1 cellular context compared by ENCODE assay signal in the genomic region with DNA sequence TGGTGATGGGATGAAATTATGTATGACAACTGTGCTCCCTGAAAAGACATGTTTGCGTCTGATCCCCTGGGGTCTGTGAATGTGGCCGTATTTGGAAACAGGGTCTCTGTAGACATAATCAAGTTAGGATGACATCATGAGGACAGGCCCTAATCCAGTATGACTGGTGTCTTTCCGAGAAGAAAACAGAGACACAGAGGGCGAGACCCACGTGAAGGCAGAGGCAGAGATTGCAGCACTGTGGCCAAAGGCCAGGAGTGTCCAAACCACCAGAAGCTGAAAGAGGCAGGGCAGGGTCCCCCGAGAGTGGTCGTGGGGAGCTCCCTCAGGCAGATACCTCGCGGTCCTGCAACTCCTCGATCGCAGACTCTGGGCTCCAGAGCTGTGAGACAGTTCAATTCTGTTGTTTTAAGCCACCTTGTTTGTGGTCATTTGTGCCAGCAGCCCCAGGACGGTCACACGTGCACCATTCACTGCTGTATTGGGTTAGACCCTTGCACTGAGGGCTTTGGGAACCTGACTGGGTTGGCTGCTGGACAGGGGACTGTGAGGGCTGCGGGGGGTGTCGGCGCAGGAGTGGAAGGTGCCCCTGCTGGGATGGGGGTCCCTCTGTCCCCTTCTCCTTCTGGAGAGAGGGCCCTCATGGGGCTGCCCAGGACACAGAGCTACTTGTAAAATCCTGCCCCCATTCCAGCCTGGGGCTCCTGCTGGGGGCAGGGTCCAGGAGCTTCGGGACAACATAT.
TF ChIP-seq lines count a peak whose summit lies in the region.

No MANE protein-coding gene starts in this region.

TF ChIP-seq in SK-N-SH, 30 proteins besides CTCF, POLR2A, EP300 and RAD21 (continued from another document):
- TF ChIP-seq, protein P1, sequence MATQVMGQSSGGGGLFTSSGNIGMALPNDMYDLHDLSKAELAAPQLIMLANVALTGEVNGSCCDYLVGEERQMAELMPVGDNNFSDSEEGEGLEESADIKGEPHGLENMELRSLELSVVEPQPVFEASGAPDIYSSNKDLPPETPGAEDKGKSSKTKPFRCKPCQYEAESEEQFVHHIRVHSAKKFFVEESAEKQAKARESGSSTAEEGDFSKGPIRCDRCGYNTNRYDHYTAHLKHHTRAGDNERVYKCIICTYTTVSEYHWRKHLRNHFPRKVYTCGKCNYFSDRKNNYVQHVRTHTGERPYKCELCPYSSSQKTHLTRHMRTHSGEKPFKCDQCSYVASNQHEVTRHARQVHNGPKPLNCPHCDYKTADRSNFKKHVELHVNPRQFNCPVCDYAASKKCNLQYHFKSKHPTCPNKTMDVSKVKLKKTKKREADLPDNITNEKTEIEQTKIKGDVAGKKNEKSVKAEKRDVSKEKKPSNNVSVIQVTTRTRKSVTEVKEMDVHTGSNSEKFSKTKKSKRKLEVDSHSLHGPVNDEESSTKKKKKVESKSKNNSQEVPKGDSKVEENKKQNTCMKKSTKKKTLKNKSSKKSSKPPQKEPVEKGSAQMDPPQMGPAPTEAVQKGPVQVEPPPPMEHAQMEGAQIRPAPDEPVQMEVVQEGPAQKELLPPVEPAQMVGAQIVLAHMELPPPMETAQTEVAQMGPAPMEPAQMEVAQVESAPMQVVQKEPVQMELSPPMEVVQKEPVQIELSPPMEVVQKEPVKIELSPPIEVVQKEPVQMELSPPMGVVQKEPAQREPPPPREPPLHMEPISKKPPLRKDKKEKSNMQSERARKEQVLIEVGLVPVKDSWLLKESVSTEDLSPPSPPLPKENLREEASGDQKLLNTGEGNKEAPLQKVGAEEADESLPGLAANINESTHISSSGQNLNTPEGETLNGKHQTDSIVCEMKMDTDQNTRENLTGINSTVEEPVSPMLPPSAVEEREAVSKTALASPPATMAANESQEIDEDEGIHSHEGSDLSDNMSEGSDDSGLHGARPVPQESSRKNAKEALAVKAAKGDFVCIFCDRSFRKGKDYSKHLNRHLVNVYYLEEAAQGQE (IDR thresholded peaks at IDR 0.05; ENCODE audit: low read depth, low read length), result no peak
- no peak for TF ChIP-seq TCF12 (IDR thresholded peaks at IDR 0.05)
- no peak for TF ChIP-seq GABPA (IDR thresholded peaks at IDR 0.05; ENCODE audit: low read depth)
- TF ChIP-seq MXI1 (IDR thresholded peaks at IDR 0.05; ENCODE audit: low read depth, low read length), result no peak
- TF ChIP-seq FOXJ3 (CRISPR knock-in tag; IDR thresholded peaks at IDR 0.05), result no peak
- TF ChIP-seq RXRA (IDR thresholded peaks at IDR 0.05; ENCODE audit: borderline replicate concordance, low read depth), result no peak
- TF ChIP-seq SIN3A (IDR thresholded peaks at IDR 0.05; ENCODE audit: borderline replicate concordance, low read depth, low read length), result no peak
- no peak for TF ChIP-seq TEAD4 (IDR thresholded peaks at IDR 0.05; ENCODE audit: borderline replicate concordance, insufficient read depth)
- no peak for TF ChIP-seq FOXM1 (IDR thresholded peaks at IDR 0.05; ENCODE audit: low read depth)
- TF ChIP-seq POLR2AphosphoS5 (IDR thresholded peaks at IDR 0.05; ENCODE audit: low read depth, low read length), result no peak
